ENCODE assay signal across 14 cellular contexts in genomic region chr14:36028218-36028617, GRCh38.
DNase-seq lines count a peak whose midpoint lies in the region; ATAC-seq and TF ChIP-seq lines count a peak whose summit lies in the region.
"Had no signal": no experiment of that assay in that cellular context is flagged by ENCODE, and none has a peak within 500 bp of the region (broad histone marks: within the 10 kb centered on the region; RNA-seq: fewer than 3 reads in every experiment).

No MANE protein-coding gene starts in this region.

- H3K27ac Mint-ChIP-seq in endodermal cell = no peak overlapping the region
- H3K27ac Mint-ChIP-seq in natural killer cell treated with Interleukin-12 subunit alpha and Interleukin-12 subunit beta and Interleukin-15 and Interleukin-18, amount 100 ng/mL, for 72 hours = no peak overlapping the region
- H3K27ac Mint-ChIP-seq: activated T-helper 17 cell treated with anti-CD3 and anti-CD28 coated beads, Interleukin-2, amount 50 U/mL, for 72 hours; naive thymus-derived CD4-positive, alpha-beta T cell had no signal

- no peaks in the 10 kb centered on the region for H3K27me3 Mint-ChIP-seq in endodermal cell (ENCODE audit: insufficient read depth)
- peaks cover 7 to 18% of the 10 kb centered on the region in 2 donors for H3K27me3 Mint-ChIP-seq in natural killer cell treated with Interleukin-12 subunit alpha and Interleukin-12 subunit beta and Interleukin-15 and Interleukin-18, amount 100 ng/mL, for 72 hours

- peaks cover 9% of the 10 kb centered on the region for H3K9me3 ChIP-seq in endodermal cell (ENCODE audit: control insufficient read depth, low read length)

- no peak overlapping the region for H3K27ac ChIP-seq in endodermal cell (ENCODE audit: low read depth, low read length)

- peak; percentile 24 for DNase-seq in NK-92 treated with Interleukin-12 subunit alpha and Interleukin-12 subunit beta, amount 100 ng/mL, for 24 hours (lab: John Stamatoyannopoulos, UW)
- no peak for DNase-seq in NK-92 (lab: John Stamatoyannopoulos, UW; ENCODE audit: unreplicated experiment)
- DNase-seq in NCI-H748 treated with DMSO at 0.1 percent for 48 hours (lab: John Stamatoyannopoulos, UW) = peak; percentile 14
- DNase-seq in endodermal cell = no peak
- no peak for DNase-seq in natural killer cell treated with Interleukin-12 subunit alpha and Interleukin-12 subunit beta and Interleukin-15 and Interleukin-18, amount 100 ng/mL, for 72 hours (ENCODE audit: low spot score)
- DNase-seq: activated CD4-positive, alpha-beta T cell treated with anti-CD3 and anti-CD28 coated beads for 4 hours; dermis blood vessel endothelial cell; EL; naive thymus-derived CD4-positive, alpha-beta T cell; OCI-M1 had no signal

- ATAC-seq in GM21528 (IDR thresholded peaks at IDR 0.05; ENCODE audit: low FRiP score, unreplicated experiment) (no peak), esophagus mucosa (no peak)
- ATAC-seq in natural killer cell treated with Interleukin-12 subunit alpha and Interleukin-12 subunit beta and Interleukin-15 and Interleukin-18, amount 100 ng/mL, for 72 hours = no peak
- ATAC-seq: activated T-helper 17 cell treated with anti-CD3 and anti-CD28 coated beads, Interleukin-2, amount 50 U/mL, for 72 hours; naive thymus-derived CD4-positive, alpha-beta T cell had no signal

- no peaks in the 10 kb centered on the region for H3K27me3 ChIP-seq in endodermal cell (ENCODE audit: control insufficient read depth, insufficient read depth, low read length, poor library complexity, severe bottlenecking)

- TF ChIP-seq CTCF in GM12874 (IDR thresholded peaks at IDR 0.05; ENCODE audit: insufficient read depth, low read depth, low read length) (peak; percentile 29; the same call in 1 of the 2 replicates), endodermal cell (conservative IDR thresholded peaks at IDR 0.05) (peak; percentile 53)

- no peaks in the 10 kb centered on the region for H3K36me3 ChIP-seq in endodermal cell (ENCODE audit: control insufficient read depth, insufficient read depth, low read length)

- no peak overlapping the region for H3K4me3 ChIP-seq in endodermal cell (ENCODE audit: low read length)

- WGBS in endodermal cell (ENCODE audit: insufficient coverage in 1 of 2, insufficient read length in 1 of 2), 2 experiments = 80 to 88% methylated on average over 3 to 4 of the region's 4 CpGs

- H3K9ac ChIP-seq in endodermal cell (ENCODE audit: extremely low read depth, low read length, poor library complexity, severe bottlenecking) = no peak overlapping the region

- no peak overlapping the region for H3K4me3 Mint-ChIP-seq in endodermal cell
- no peak overlapping the region for H3K4me3 Mint-ChIP-seq in natural killer cell treated with Interleukin-12 subunit alpha and Interleukin-12 subunit beta and Interleukin-15 and Interleukin-18, amount 100 ng/mL, for 72 hours
- H3K4me3 Mint-ChIP-seq: activated T-helper 17 cell treated with anti-CD3 and anti-CD28 coated beads, Interleukin-2, amount 50 U/mL, for 72 hours; naive thymus-derived CD4-positive, alpha-beta T cell had no signal

- no peaks in the 10 kb centered on the region for H3K36me3 Mint-ChIP-seq in endodermal cell (ENCODE audit: low read depth)
- no peaks in the 10 kb centered on the region for H3K36me3 Mint-ChIP-seq in natural killer cell treated with Interleukin-12 subunit alpha and Interleukin-12 subunit beta and Interleukin-15 and Interleukin-18, amount 100 ng/mL, for 72 hours
- H3K36me3 Mint-ChIP-seq: naive thymus-derived CD4-positive, alpha-beta T cell had no signal

- H3K4me1 Mint-ChIP-seq in endodermal cell = no peaks in the 10 kb centered on the region
- no peaks in the 10 kb centered on the region for H3K4me1 Mint-ChIP-seq in natural killer cell treated with Interleukin-12 subunit alpha and Interleukin-12 subunit beta and Interleukin-15 and Interleukin-18, amount 100 ng/mL, for 72 hours (ENCODE audit: low read depth in 2 of 2)
- H3K4me1 Mint-ChIP-seq: activated T-helper 17 cell treated with anti-CD3 and anti-CD28 coated beads, Interleukin-2, amount 50 U/mL, for 72 hours; naive thymus-derived CD4-positive, alpha-beta T cell had no signal

- H3K4me1 ChIP-seq in endodermal cell (ENCODE audit: control insufficient read depth, insufficient read depth, low read length) = no peaks in the 10 kb centered on the region

- H3K9me3 Mint-ChIP-seq in endodermal cell = peaks cover 8% of the 10 kb centered on the region
- H3K9me3 Mint-ChIP-seq in natural killer cell treated with Interleukin-12 subunit alpha and Interleukin-12 subunit beta and Interleukin-15 and Interleukin-18, amount 100 ng/mL, for 72 hours = peaks cover 4% of the 10 kb centered on the region
- H3K9me3 Mint-ChIP-seq: activated T-helper 17 cell treated with anti-CD3 and anti-CD28 coated beads, Interleukin-2, amount 50 U/mL, for 72 hours; naive thymus-derived CD4-positive, alpha-beta T cell had no signal

Comparison
In these comparisons a context has a peak if more than half of its experiments do, and no peak if none do; other contexts are left out.
1. DNase-seq: peak in NK-92 treated with Interleukin-12 subunit alpha and Interleukin-12 subunit beta, amount 100 ng/mL, for 24 hours (single experiment) and NCI-H748 treated with DMSO at 0.1 percent for 48 hours (single experiment); none in NK-92 (single experiment), endodermal cell (single experiment) and natural killer cell treated with Interleukin-12 subunit alpha and Interleukin-12 subunit beta and Interleukin-15 and Interleukin-18, amount 100 ng/mL, for 72 hours (single experiment).